23 cellular contexts compared by ENCODE assay signal in genomic region chr1:191963781-191964455, GRCh38.
DNase-seq lines count a peak whose midpoint lies in the region; ATAC-seq and TF ChIP-seq lines count a peak whose summit lies in the region.
"Had no signal": no experiment of that assay in that cellular context is flagged by ENCODE, and none has a peak within 500 bp of the region (broad histone marks: within the 10 kb centered on the region; RNA-seq: fewer than 3 reads in every experiment).

No MANE protein-coding gene starts in this region.

- H3K9me2 ChIP-seq in PC-3 (replicated peaks; ENCODE audit: low read length): no peaks in the 10 kb centered on the region

- H3K9ac ChIP-seq in PC-3 (ENCODE audit: low read length): no peak overlapping the region
- H3K9ac ChIP-seq: parathyroid adenoma had no signal

- intact Hi-C loops in PC-3 (cut with micrococcal nuclease): no loop called here

- peak; percentile 22 for DNase-seq in HS-27A (ENCODE audit: low read depth)
- DNase-seq in astrocyte of the spinal cord (ENCODE audit: low read depth, low spot score): peak; percentile 22
- DNase-seq in iris pigment epithelial cell (ENCODE audit: low read depth): peak; percentile 8
- no peak for DNase-seq in activated naive CD4-positive, alpha-beta T cell (lab: John Stamatoyannopoulos, UW)
- no peak for DNase-seq in PC-3
- DNase-seq: activated CD4-positive, alpha-beta T cell treated with anti-CD3 and anti-CD28 coated beads for 4 hours; activated CD8-positive, alpha-beta memory T cell treated with anti-CD3 and anti-CD28 coated beads, Interleukin-2, amount 10 ng/mL, durations not matched to agents 7 days and 5 days; CD4-positive, CD25-positive, alpha-beta regulatory T cell; DMS79 treated with DMSO at 0.1 percent for 48 hours; effector CD8-positive, alpha-beta T cell; KG1; natural killer cell; NCI-H2029 treated with DMSO at 0.1 percent for 48 hours; NCI-H510A treated with DMSO at 0.1 percent for 48 hours; small intestine; stimulated activated CD4-positive, alpha-beta T cell treated with anti-CD3 and anti-CD28 coated beads, Interleukin-4, amount 100 ng/mL, for 1 hour; stimulated activated naive CD8-positive, alpha-beta T cell treated with anti-CD3 and anti-CD28 coated beads, Interleukin-15, amount 100 ng/mL, for 72 hours; trophoblast cell had no signal

- H3K27ac ChIP-seq in 22Rv1: peak overlapping the region; percentile 7
- H3K27ac ChIP-seq in PC-3 (ENCODE audit: low read length): no peak overlapping the region
- H3K27ac ChIP-seq: A549, parathyroid adenoma had no signal

- no peaks in the 10 kb centered on the region for H3K4me1 ChIP-seq in PC-3 (ENCODE audit: insufficient read depth, low read length)
- H3K4me1 ChIP-seq: A549, parathyroid adenoma had no signal

- in situ Hi-C loops in astrocyte of the spinal cord (cut with HindIII; ENCODE audit: low sequenced_read_pairs): no loop called here

- H3K9me3 ChIP-seq in PC-3 (ENCODE audit: low read length): no peaks in the 10 kb centered on the region
- H3K9me3 ChIP-seq: A549 had no signal

- CTCF ChIA-PET in PC-3 (lab: Charles Lee): no interaction called here

- no peaks in the 10 kb centered on the region for H3K27me3 ChIP-seq in PC-3 (ENCODE audit: low read length)

- H2AFZ ChIP-seq in PC-3 (ENCODE audit: low read length): no peak overlapping the region
- H2AFZ ChIP-seq: parathyroid adenoma had no signal

- POLR2A ChIA-PET in PC-3 (lab: Charles Lee; ENCODE audit: unreplicated experiment): no interaction called here

- no peaks in the 10 kb centered on the region for H3K36me3 ChIP-seq in PC-3 (ENCODE audit: low read depth, low read length)

- H3F3A ChIP-seq in PC-3 (ENCODE audit: low read length, unreplicated experiment): no peaks in the 10 kb centered on the region

- BruUV-seq in PC-3 (replicated peaks; lab: Mats Ljungman, UMichigan): no TSS peak

- ATAC-seq in GM21737 (IDR thresholded peaks at IDR 0.05; ENCODE audit: unreplicated experiment) (no peak), HG03045 (IDR thresholded peaks at IDR 0.05; ENCODE audit: unreplicated experiment) (no peak), PC-3 (no peak)
- ATAC-seq: A549; activated CD8-positive, alpha-beta memory T cell treated with anti-CD3 and anti-CD28 coated beads, Interleukin-2, amount 10 ng/mL, durations not matched to agents 7 days and 5 days; natural killer cell; stimulated activated naive CD8-positive, alpha-beta T cell treated with anti-CD3 and anti-CD28 coated beads, Interleukin-15, amount 100 ng/mL, for 72 hours had no signal

- no peaks in the 10 kb centered on the region for H4K20me1 ChIP-seq in PC-3 (ENCODE audit: low read length)

- TF ChIP-seq CTCF in 22Rv1 (IDR thresholded peaks at IDR 0.05): no peak
- TF ChIP-seq CTCF in astrocyte of the spinal cord (IDR thresholded peaks at IDR 0.05; ENCODE audit: low read depth, low read length): no peak
- no peak for TF ChIP-seq CTCF in PC-3 (conservative IDR thresholded peaks at IDR 0.05; ENCODE audit: low read depth, low read length)

- no peak overlapping the region for H3K4me2 ChIP-seq in PC-3 (ENCODE audit: low read length)
- H3K4me2 ChIP-seq: A549 had no signal

- no peaks in the 10 kb centered on the region for H3K79me2 ChIP-seq in PC-3 (ENCODE audit: low read length)
- H3K79me2 ChIP-seq: parathyroid adenoma had no signal

- H3K4me3 ChIP-seq in astrocyte of the spinal cord (ENCODE audit: low read depth, low read length) (no peak overlapping the region), PC-3 (ENCODE audit: low read length) (no peak overlapping the region)
- H3K4me3 ChIP-seq: A549 had no signal

Comparison
In these comparisons a context has a peak if more than half of its experiments do, and no peak if none do; other contexts are left out.
1. DNase-seq: peak in HS-27A (single experiment), astrocyte of the spinal cord (single experiment) and iris pigment epithelial cell (single experiment); none in activated naive CD4-positive, alpha-beta T cell (0 of 4) and PC-3 (single experiment).